Comparison of ENCODE assay signal across 1 cellular context in genomic region chr10:126082067-126082466, GRCh38.
TF ChIP-seq lines count a peak whose summit lies in the region.

No MANE protein-coding gene starts in this region.

TF ChIP-seq in SK-N-SH, 30 proteins besides CTCF, POLR2A, EP300 and RAD21 (continued from another document):
- TF ChIP-seq, protein P1, sequence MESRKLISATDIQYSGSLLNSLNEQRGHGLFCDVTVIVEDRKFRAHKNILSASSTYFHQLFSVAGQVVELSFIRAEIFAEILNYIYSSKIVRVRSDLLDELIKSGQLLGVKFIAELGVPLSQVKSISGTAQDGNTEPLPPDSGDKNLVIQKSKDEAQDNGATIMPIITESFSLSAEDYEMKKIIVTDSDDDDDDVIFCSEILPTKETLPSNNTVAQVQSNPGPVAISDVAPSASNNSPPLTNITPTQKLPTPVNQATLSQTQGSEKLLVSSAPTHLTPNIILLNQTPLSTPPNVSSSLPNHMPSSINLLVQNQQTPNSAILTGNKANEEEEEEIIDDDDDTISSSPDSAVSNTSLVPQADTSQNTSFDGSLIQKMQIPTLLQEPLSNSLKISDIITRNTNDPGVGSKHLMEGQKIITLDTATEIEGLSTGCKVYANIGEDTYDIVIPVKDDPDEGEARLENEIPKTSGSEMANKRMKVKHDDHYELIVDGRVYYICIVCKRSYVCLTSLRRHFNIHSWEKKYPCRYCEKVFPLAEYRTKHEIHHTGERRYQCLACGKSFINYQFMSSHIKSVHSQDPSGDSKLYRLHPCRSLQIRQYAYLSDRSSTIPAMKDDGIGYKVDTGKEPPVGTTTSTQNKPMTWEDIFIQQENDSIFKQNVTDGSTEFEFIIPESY (IDR thresholded peaks at IDR 0.05; ENCODE audit: borderline replicate concordance, low read depth): no peak
- TF ChIP-seq JUND (IDR thresholded peaks at IDR 0.05) (no peak), ELF1 (IDR thresholded peaks at IDR 0.05) (no peak), MEF2A (IDR thresholded peaks at IDR 0.05; ENCODE audit: borderline replicate concordance, low read depth) (no peak), FOSL2 (IDR thresholded peaks at IDR 0.05; ENCODE audit: borderline replicate concordance, low read depth) (no peak)
- TF ChIP-seq, protein P2, sequence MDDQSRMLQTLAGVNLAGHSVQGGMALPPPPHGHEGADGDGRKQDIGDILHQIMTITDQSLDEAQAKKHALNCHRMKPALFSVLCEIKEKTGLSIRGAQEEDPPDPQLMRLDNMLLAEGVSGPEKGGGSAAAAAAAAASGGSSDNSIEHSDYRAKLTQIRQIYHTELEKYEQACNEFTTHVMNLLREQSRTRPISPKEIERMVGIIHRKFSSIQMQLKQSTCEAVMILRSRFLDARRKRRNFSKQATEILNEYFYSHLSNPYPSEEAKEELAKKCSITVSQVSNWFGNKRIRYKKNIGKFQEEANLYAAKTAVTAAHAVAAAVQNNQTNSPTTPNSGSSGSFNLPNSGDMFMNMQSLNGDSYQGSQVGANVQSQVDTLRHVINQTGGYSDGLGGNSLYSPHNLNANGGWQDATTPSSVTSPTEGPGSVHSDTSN (IDR thresholded peaks at IDR 0.05): no peak
